In genomic region chr2:125588780-125589179, GRCh38 we compare ENCODE assay signal across 32 cellular contexts.
"Had no signal": no experiment of that assay in that cellular context is flagged by ENCODE, and none has a peak within 500 bp of the region (broad histone marks: within the 10 kb centered on the region; RNA-seq: fewer than 3 reads in every experiment).

No MANE protein-coding gene starts in this region.

- ATAC-seq: activated naive CD4-positive, alpha-beta T cell treated with anti-CD3 and anti-CD28 coated beads, Interleukin-2, amount 50 U/mL, for 72 hours; activated naive CD8-positive, alpha-beta T cell treated with anti-CD3 and anti-CD28 coated beads, Interleukin-2, amount 50 U/mL, for 24 hours; activated T-cell treated with anti-CD3 and anti-CD28 coated beads, Interleukin-2, amount 50 U/mL, for 4 hours; activated T-cell treated with anti-CD3 and anti-CD28 coated beads, Interleukin-2, amount 50 U/mL, for 72 hours; activated T-helper 17 cell treated with anti-CD3 and anti-CD28 coated beads, Interleukin-2, amount 50 U/mL, for 72 hours; body of pancreas had no signal

- H3K4me3 ChIP-seq: adrenal gland, ascending aorta, body of pancreas, breast epithelium, cardiac muscle cell had no signal

- H3K4me1 ChIP-seq: adrenal gland, ascending aorta, body of pancreas, breast epithelium had no signal

- H3K9me3 ChIP-seq: adrenal gland, ascending aorta, body of pancreas had no signal

- DNase-seq: activated effector memory CD4-positive, alpha-beta T cell treated with anti-CD3 and anti-CD28 coated beads, Interleukin-2, amount 50 U/mL, for 16 hours; activated effector memory CD4-positive, alpha-beta T cell treated with Interleukin-2 at 50 U/mL for 16 hours; activated gamma-delta T cell; activated gamma-delta T cell treated with Interleukin-2 at 50 U/mL for 16 hours; activated naive CD4-positive, alpha-beta T cell; activated naive CD4-positive, alpha-beta T cell treated with anti-CD3 and anti-CD28 coated beads for 36 hours; activated naive CD4-positive, alpha-beta T cell treated with anti-CD3 and anti-CD28 coated beads, Interleukin-2, amount 10 ng/mL, durations not matched to agents 7 days and 5 days; activated naive CD4-positive, alpha-beta T cell treated with anti-CD3 and anti-CD28 coated beads, Interleukin-2, amount 50 U/mL, for 16 hours; activated naive CD4-positive, alpha-beta T cell treated with Interleukin-2 at 50 U/mL for 16 hours; activated naive CD8-positive, alpha-beta T cell treated with anti-CD3 and anti-CD28 coated beads for 36 hours; activated naive CD8-positive, alpha-beta T cell treated with anti-CD3 and anti-CD28 coated beads, Interleukin-2, amount 10 ng/mL, durations not matched to agents 7 days and 5 days; activated naive CD8-positive, alpha-beta T cell treated with anti-CD3 and anti-CD28 coated beads, Interleukin-2, amount 50 U/mL, for 24 hours; activated T-cell treated with anti-CD3 and anti-CD28 coated beads, Interleukin-2, amount 50 U/mL, for 1 hour; activated T-cell treated with anti-CD3 and anti-CD28 coated beads, Interleukin-2, amount 50 U/mL, for 24 hours; activated T-cell treated with anti-CD3 and anti-CD28 coated beads, Interleukin-2, amount 50 U/mL, for 4 hours; activated T-cell treated with anti-CD3 and anti-CD28 coated beads, Interleukin-2, amount 50 U/mL, for 48 hours; activated T-cell treated with anti-CD3 and anti-CD28 coated beads, Interleukin-2, amount 50 U/mL, for 72 hours; adrenal gland; amniotic stem cell; amygdala; anterior cingulate cortex; aorta; body of pancreas; brain microvascular endothelial cell; caudate nucleus; central memory CD4-positive, alpha-beta T cell; cerebellar nuclear complex had no signal

- H3K36me3 ChIP-seq: adrenal gland, ascending aorta, brain microvascular endothelial cell, breast epithelium, cardiac muscle cell had no signal
